Comparison of ENCODE assay signal across 34 cellular contexts in genomic region chr17:7508846-7509245, GRCh38. TPM values are rescaled to one million over a fixed set of nuclear protein-coding genes. Genes with fewer than 3 reads are reported as not detected.
DNase-seq lines count a peak whose midpoint lies in the region; ATAC-seq, FAIRE-seq and TF ChIP-seq lines count a peak whose summit lies in the region.
"Had no signal": no experiment of that assay in that cellular context is flagged by ENCODE, and none has a peak within 500 bp of the region (broad histone marks: within the 10 kb centered on the region; RNA-seq: fewer than 3 reads in every experiment).

No MANE protein-coding gene starts in this region.

- no peaks in the 10 kb centered on the region for H4K20me1 ChIP-seq in K562 (replicated peaks; ENCODE audit: control insufficient read depth, insufficient read depth, low read length)

- H3K4me3 ChIP-seq in K562: no peak overlapping the region
- H3K4me3 ChIP-seq: BLaER1, colonic mucosa, heart left ventricle, prostate gland, SJSA1, suprapubic skin had no signal

- in situ Hi-C loops in K562 (cut with MboI): no loop called here

- H3K4me2 ChIP-seq in K562 (ENCODE audit: insufficient read depth, low read length): no peak overlapping the region
- H3K4me2 ChIP-seq: BLaER1 had no signal

- H3K27me3 ChIP-seq in K562 (ENCODE audit: control insufficient read depth in 2 of 2, insufficient read depth in 2 of 2, low read length in 2 of 2): no peaks in the 10 kb centered on the region
- H3K27me3 ChIP-seq: BLaER1, colonic mucosa, heart left ventricle, SJSA1, suprapubic skin had no signal

- peak overlapping the region in 1 of 2 experiments; percentile 36; a peak in 2 of 4 replicates for H3K9ac ChIP-seq in K562 (ENCODE audit: insufficient read depth in 1 of 2, low read depth in 2 of 2, low read length in 2 of 2)
- H3K9ac ChIP-seq: BLaER1 had no signal

- DNase-seq in HTR-8/SVneo (ENCODE audit: insufficient read length, low spot score) (no peak), K562 (ENCODE audit: extremely low read depth in 1 of 4, low spot score in 3 of 4) (peak in 1 of 4 experiments; percentile 10), NCI-H187 (lab: John Stamatoyannopoulos, UW) (no peak)
- DNase-seq: activated B cell treated with CpG ODN at 0.5 μM for 24 hours; activated CD4-positive, alpha-beta T cell treated with anti-CD3 and anti-CD28 coated beads, Interleukin-2, amount 50 U/mL, for 1 hour; activated naive CD4-positive, alpha-beta T cell treated with anti-CD3 and anti-CD28 coated beads, Interleukin-2, amount 50 U/mL, for 16 hours; activated T-cell treated with anti-CD3 and anti-CD28 coated beads, Interleukin-2, amount 50 U/mL, for 72 hours; colonic mucosa; effector memory CD8-positive, alpha-beta T cell; foreskin fibroblast; GOT3; Kasumi-1; kidney; midbrain; MV-4-11; naive thymus-derived CD4-positive, alpha-beta T cell; NCI-H146; NCI-H446 treated with DMSO at 0.1 percent for 48 hours; NCI-H82; nucleus accumbens; stimulated activated CD4-positive, alpha-beta T cell treated with anti-CD3 and anti-CD28 coated beads, Interleukin-4, amount 100 ng/mL, for 4 hours; stimulated activated naive B cell treated with anti-CD40 and anti-IgM and Interleukin-4, amounts not matched to agents 10 μg/mL and 1 μg/mL and 100 μg/mL, for 72 hours; T-cell had no signal

- peaks cover 3% of the 10 kb centered on the region for H3K9me1 ChIP-seq in K562 (ENCODE audit: control insufficient read depth, insufficient read depth, low read length)

- no peaks in the 10 kb centered on the region for H3K79me2 ChIP-seq in K562 (ENCODE audit: control insufficient read depth, insufficient read depth, low read length)

- TF ChIP-seq CTCF in K562 (IDR thresholded peaks at IDR 0.05 in 2 of 3, conservative IDR thresholded peaks at IDR 0.05 in 1 of 3; ENCODE audit: insufficient read depth in 2 of 3, low read depth in 1 of 3, low read length in 3 of 3): no peak

- CTCF ChIA-PET in K562 (lab: Yijun Ruan, JAX; ENCODE audit: low intra/inter-chr PET ratio): no interaction called here

- H3K36me3 ChIP-seq in K562 (ENCODE audit: control insufficient read depth, insufficient read depth, low read length): peaks cover 90% of the 10 kb centered on the region

- peak; percentile 16 for FAIRE-seq in HTR-8/SVneo (lab: Jason Lieb, UNC)
- no peak for FAIRE-seq in K562 (lab: Jason Lieb, UNC)
- FAIRE-seq: kidney had no signal

- no peak for TF ChIP-seq EP300 in K562 (IDR thresholded peaks at IDR 0.05; ENCODE audit: low read length)

- no TSS peak for BruUV-seq in K562 (replicated peaks; lab: Mats Ljungman, UMichigan)

- no peak for TF ChIP-seq POLR2A in K562 (conservative IDR thresholded peaks at IDR 0.05)

- H3K27ac ChIP-seq in K562 (ENCODE audit: extremely low read depth, low read depth, low read length): no peak overlapping the region
- H3K27ac ChIP-seq: BLaER1, colonic mucosa, heart left ventricle, HL-60, prostate gland, SJSA1, suprapubic skin had no signal

- no peak for TF ChIP-seq RAD21 in K562 (CRISPR knock-in tag; conservative IDR thresholded peaks at IDR 0.05 in 1 of 2, IDR thresholded peaks at IDR 0.05 in 1 of 2)

- ATAC-seq in K562 (no peak), HG03196 (IDR thresholded peaks at IDR 0.05; ENCODE audit: unreplicated experiment) (no peak)
- ATAC-seq: activated T-cell treated with anti-CD3 and anti-CD28 coated beads, Interleukin-2, amount 50 U/mL, for 72 hours; effector memory CD8-positive, alpha-beta T cell; naive thymus-derived CD4-positive, alpha-beta T cell; stimulated activated naive B cell treated with anti-CD40 and anti-IgM and Interleukin-4, amounts not matched to agents 10 μg/mL and 1 μg/mL and 100 μg/mL, for 72 hours; T-cell had no signal

- H3K9me3 ChIP-seq in K562 (replicated peaks; ENCODE audit: control insufficient read depth, insufficient read depth, low read depth, low read length): no peaks in the 10 kb centered on the region
- H3K9me3 ChIP-seq: BLaER1, colonic mucosa, heart left ventricle, prostate gland, SJSA1, suprapubic skin had no signal

- no peaks in the 10 kb centered on the region; a peak in 1 of 5 replicates for H3K4me1 ChIP-seq in K562 (replicated peaks in 1 of 2; ENCODE audit: control insufficient read depth in 2 of 2, insufficient read depth in 2 of 2, low read length in 2 of 2)
- H3K4me1 ChIP-seq: BLaER1, colonic mucosa, heart left ventricle, prostate gland, SJSA1, suprapubic skin had no signal

- H2AFZ ChIP-seq in K562 (ENCODE audit: low read depth, low read length): no peak overlapping the region

- 98% methylated on average over 6 of the region's 9 CpGs for whole genome bisulfite sequencing in K562 (ENCODE audit: insufficient coverage, low coverage, missing lambda C conversion rate)

- intact Hi-C loops in K562 (cut with micrococcal nuclease): no loop called here

- POLR2A ChIA-PET in K562 (lab: Yijun Ruan, JAX): interaction anchor here (0.6 to 2.3 kb wide), 5 partner anchors 15 to 177 kb away, joined by 3 to 18 read pairs (median 3); no protein-coding TSS in a partner anchor

RNA-seq across cellular contexts. Expression of gene POLR2A, which starts 24.7 kb away (rescaled TPM):
- 324 and 608 TPM in 2 replicates for total RNA-seq in K562 (2011; cell fraction: chromatin; rRNA removed; ENCODE audit: low replicate concordance)
- total RNA-seq in K562 (2011; cell fraction: nucleolus; rRNA removed): 252 and 283 TPM in 2 replicates
- 236 and 241 TPM in 2 replicates for total RNA-seq in K562 (2011; cell fraction: nucleoplasm; rRNA removed)
- 31.7 and 32.1 TPM in 2 replicates for total RNA-seq in K562 (2014; rRNA removed)
- 9.0 and 12.4 TPM in 2 replicates for total RNA-seq in K562 (2014; rRNA removed; fragmentation: Illumina TruSeq; extraction: Trizol)
- total RNA-seq in K562 (2015; rRNA removed; fragmentation: Illumina TruSeq; extraction: Trizol): 9.6 and 15.4 TPM in 2 replicates
- 97.6 and 109 TPM in 2 replicates for total RNA-seq in K562 (2021)
- polyA plus RNA-seq in K562 (2011; rRNA removed): 8.7 and 13.6 TPM in 2 replicates
- 10.8 and 13.4 TPM in 2 replicates for polyA plus RNA-seq in K562 (2011; cell fraction: cytosol; rRNA removed)
- 56.5 and 68.4 TPM in 2 replicates for polyA plus RNA-seq in K562 (2011; cell fraction: nucleus; rRNA removed)
- 46.0 and 58.3 TPM in 2 replicates for polyA plus RNA-seq in K562 (2012)
- 52.5 and 55.6 TPM in 2 replicates for polyA plus RNA-seq in K562 (2014; fragmentation: Illumina TruSeq; extraction: Trizol)
- polyA plus RNA-seq in K562 (2014; fragmentation: Nextera tagmentation; extraction: Ambion mirVana): 1 to 10 TPM; 1.3 to 1.5 TPM
- 20.9 and 23.9 TPM in 2 replicates for polyA plus RNA-seq in K562 (2014; rRNA removed)
- polyA minus RNA-seq in K562 (2011; rRNA and poly(A)+ RNA removed): 63.4 and 72.9 TPM in 2 replicates
- polyA minus RNA-seq in K562 (2011; cell fraction: cytosol; rRNA and poly(A)+ RNA removed): 117 and 140 TPM in 2 replicates
- 66.5 and 98.3 TPM in 2 replicates for polyA minus RNA-seq in K562 (2011; cell fraction: nucleus; rRNA and poly(A)+ RNA removed)

RNA-seq across cellular contexts. Expression of gene SLC35G6, which starts 27.6 kb away (rescaled TPM):
- not detected in 2 replicates for total RNA-seq in K562 (2011; cell fraction: chromatin; rRNA removed; ENCODE audit: low replicate concordance)
- not detected in 2 replicates for total RNA-seq in K562 (2011; cell fraction: nucleolus; rRNA removed)
- not detected in 2 replicates for total RNA-seq in K562 (2011; cell fraction: nucleoplasm; rRNA removed)
- total RNA-seq in K562 (2014; rRNA removed) (not detected in 2 replicates), K562 (2014; rRNA removed; fragmentation: Illumina TruSeq; extraction: Trizol) (not detected in 2 replicates), K562 (2015; rRNA removed; fragmentation: Illumina TruSeq; extraction: Trizol) (not detected in 2 replicates), K562 (2021) (not detected in 2 replicates)
- polyA plus RNA-seq in K562 (2011; rRNA removed) (not detected in 2 replicates), K562 (2014; fragmentation: Illumina TruSeq; extraction: Trizol) (not detected in 2 replicates), K562 (2014; fragmentation: Nextera tagmentation; extraction: Ambion mirVana) (not detected), K562 (2014; rRNA removed) (not detected in 2 replicates)
- polyA plus RNA-seq in K562 (2011; cell fraction: cytosol; rRNA removed): not detected in 2 replicates
- polyA plus RNA-seq in K562 (2011; cell fraction: nucleus; rRNA removed): not detected in 2 replicates
- polyA plus RNA-seq in K562 (2012): 0.14 TPM in 1 of 2 replicates, not detected in the other
- polyA minus RNA-seq in K562 (2011; rRNA and poly(A)+ RNA removed): not detected in 2 replicates
- polyA minus RNA-seq in K562 (2011; cell fraction: cytosol; rRNA and poly(A)+ RNA removed): not detected in 2 replicates
- not detected in 2 replicates for polyA minus RNA-seq in K562 (2011; cell fraction: nucleus; rRNA and poly(A)+ RNA removed)
- total RNA-seq: activated B cell treated with CpG ODN at 0.5 μM for 24 hours, colonic mucosa, esophagus mucosa, heart left ventricle, kidney, liver, prostate gland, SJSA1, suprapubic skin, T-cell, ureter had no signal
- polyA plus RNA-seq: AG04450; liver; naive thymus-derived CD4-positive, alpha-beta T cell had no signal

RNA-seq across cellular contexts. Expression of gene ZBTB4, which starts 29.4 kb away (rescaled TPM):
- total RNA-seq in K562 (2011; cell fraction: chromatin; rRNA removed; ENCODE audit: low replicate concordance): 8.1 and 15.0 TPM in 2 replicates
- total RNA-seq in K562 (2011; cell fraction: nucleolus; rRNA removed): 9.2 and 9.7 TPM in 2 replicates
- 10.6 and 12.8 TPM in 2 replicates for total RNA-seq in K562 (2011; cell fraction: nucleoplasm; rRNA removed)
- 3.3 and 5.0 TPM in 2 replicates for total RNA-seq in K562 (2014; rRNA removed)
- 2.5 and 2.7 TPM in 2 replicates for total RNA-seq in K562 (2014; rRNA removed; fragmentation: Illumina TruSeq; extraction: Trizol)
- total RNA-seq in K562 (2015; rRNA removed; fragmentation: Illumina TruSeq; extraction: Trizol): 4.0 and 4.2 TPM in 2 replicates
- total RNA-seq in K562 (2021): 6.7 and 6.9 TPM in 2 replicates
- polyA plus RNA-seq in K562 (2011; rRNA removed): 2.5 and 2.7 TPM in 2 replicates
- polyA plus RNA-seq in K562 (2011; cell fraction: cytosol; rRNA removed): 2.8 TPM in 2 replicates
- polyA plus RNA-seq in K562 (2011; cell fraction: nucleus; rRNA removed): 9.9 and 13.7 TPM in 2 replicates
- polyA plus RNA-seq in K562 (2012): 3.8 and 4.1 TPM in 2 replicates
- polyA plus RNA-seq in K562 (2014; fragmentation: Illumina TruSeq; extraction: Trizol): 4.5 and 4.9 TPM in 2 replicates
- polyA plus RNA-seq in K562 (2014; fragmentation: Nextera tagmentation; extraction: Ambion mirVana): 1 to 10 TPM in 1 of 2 experiments, under 1 TPM in 1; 0.92 to 1.1 TPM
- polyA plus RNA-seq in K562 (2014; rRNA removed): 4.0 and 4.7 TPM in 2 replicates
- polyA minus RNA-seq in K562 (2011; rRNA and poly(A)+ RNA removed): 3.3 and 3.5 TPM in 2 replicates
- polyA minus RNA-seq in K562 (2011; cell fraction: cytosol; rRNA and poly(A)+ RNA removed): 2.0 and 2.7 TPM in 2 replicates
- 4.6 and 6.0 TPM in 2 replicates for polyA minus RNA-seq in K562 (2011; cell fraction: nucleus; rRNA and poly(A)+ RNA removed)

RNA-seq across cellular contexts. Expression of gene TNFSF12, which starts 40.0 kb away (rescaled TPM):
- total RNA-seq in K562 (2011; cell fraction: chromatin; rRNA removed; ENCODE audit: low replicate concordance): not detected in 2 replicates
- not detected in 2 replicates for total RNA-seq in K562 (2011; cell fraction: nucleolus; rRNA removed)
- total RNA-seq in K562 (2011; cell fraction: nucleoplasm; rRNA removed): not detected in 2 replicates
- total RNA-seq in K562 (2014; rRNA removed): 0.18 and 0.37 TPM in 2 replicates
- total RNA-seq in K562 (2014; rRNA removed; fragmentation: Illumina TruSeq; extraction: Trizol): not detected in 2 replicates
- not detected in 2 replicates for total RNA-seq in K562 (2015; rRNA removed; fragmentation: Illumina TruSeq; extraction: Trizol)
- total RNA-seq in K562 (2021): 0.56 and 0.82 TPM in 2 replicates
- polyA plus RNA-seq in K562 (2011; rRNA removed): 0.07 and 0.11 TPM in 2 replicates
- polyA plus RNA-seq in K562 (2011; cell fraction: cytosol; rRNA removed): 0.10 and 0.45 TPM in 2 replicates
- polyA plus RNA-seq in K562 (2011; cell fraction: nucleus; rRNA removed): 0.29 and 0.41 TPM in 2 replicates
- 0.72 and 1.2 TPM in 2 replicates for polyA plus RNA-seq in K562 (2012)
- polyA plus RNA-seq in K562 (2014; fragmentation: Illumina TruSeq; extraction: Trizol): 0.19 and 0.25 TPM in 2 replicates
- polyA plus RNA-seq in K562 (2014; fragmentation: Nextera tagmentation; extraction: Ambion mirVana): under 1 TPM in 1 of 2 experiments, not detected in 1; 0.03 TPM
- 0.55 and 0.95 TPM in 2 replicates for polyA plus RNA-seq in K562 (2014; rRNA removed)
- not detected in 2 replicates for polyA minus RNA-seq in K562 (2011; rRNA and poly(A)+ RNA removed)
- not detected in 2 replicates for polyA minus RNA-seq in K562 (2011; cell fraction: cytosol; rRNA and poly(A)+ RNA removed)
- not detected in 2 replicates for polyA minus RNA-seq in K562 (2011; cell fraction: nucleus; rRNA and poly(A)+ RNA removed)

RNA-seq across cellular contexts. Expression of gene TNFSF13, which starts 49.7 kb away (rescaled TPM):
- 0.21 and 0.76 TPM in 2 replicates for total RNA-seq in K562 (2011; cell fraction: chromatin; rRNA removed; ENCODE audit: low replicate concordance)
- 0.39 and 0.50 TPM in 2 replicates for total RNA-seq in K562 (2011; cell fraction: nucleolus; rRNA removed)
- total RNA-seq in K562 (2011; cell fraction: nucleoplasm; rRNA removed): 0.29 and 0.38 TPM in 2 replicates
- total RNA-seq in K562 (2014; rRNA removed) (0.18 and 0.24 TPM in 2 replicates), K562 (2014; rRNA removed; fragmentation: Illumina TruSeq; extraction: Trizol) (not detected in 2 replicates), K562 (2015; rRNA removed; fragmentation: Illumina TruSeq; extraction: Trizol) (0.11 and 0.30 TPM in 2 replicates), K562 (2021) (0.38 and 0.51 TPM in 2 replicates)
- polyA plus RNA-seq in K562 (2011; rRNA removed) (0.26 and 1.6 TPM in 2 replicates), K562 (2014; fragmentation: Illumina TruSeq; extraction: Trizol) (0.19 and 0.29 TPM in 2 replicates), K562 (2014; fragmentation: Nextera tagmentation; extraction: Ambion mirVana) (under 1 TPM; 0.04 to 0.07 TPM), K562 (2014; rRNA removed) (0.30 and 0.45 TPM in 2 replicates)
- 0.16 and 0.96 TPM in 2 replicates for polyA plus RNA-seq in K562 (2011; cell fraction: cytosol; rRNA removed)
- polyA plus RNA-seq in K562 (2011; cell fraction: nucleus; rRNA removed): 0.31 and 4.2 TPM in 2 replicates
- 0.98 and 1.2 TPM in 2 replicates for polyA plus RNA-seq in K562 (2012)
- polyA minus RNA-seq in K562 (2011; rRNA and poly(A)+ RNA removed): 0.54 TPM in 1 of 2 replicates, not detected in the other
- 2.4 TPM in 1 of 2 replicates, not detected in the other for polyA minus RNA-seq in K562 (2011; cell fraction: cytosol; rRNA and poly(A)+ RNA removed)
- 0.27 and 2.3 TPM in 2 replicates for polyA minus RNA-seq in K562 (2011; cell fraction: nucleus; rRNA and poly(A)+ RNA removed)
